8 cellular contexts compared by ENCODE assay signal in the genomic region with DNA sequence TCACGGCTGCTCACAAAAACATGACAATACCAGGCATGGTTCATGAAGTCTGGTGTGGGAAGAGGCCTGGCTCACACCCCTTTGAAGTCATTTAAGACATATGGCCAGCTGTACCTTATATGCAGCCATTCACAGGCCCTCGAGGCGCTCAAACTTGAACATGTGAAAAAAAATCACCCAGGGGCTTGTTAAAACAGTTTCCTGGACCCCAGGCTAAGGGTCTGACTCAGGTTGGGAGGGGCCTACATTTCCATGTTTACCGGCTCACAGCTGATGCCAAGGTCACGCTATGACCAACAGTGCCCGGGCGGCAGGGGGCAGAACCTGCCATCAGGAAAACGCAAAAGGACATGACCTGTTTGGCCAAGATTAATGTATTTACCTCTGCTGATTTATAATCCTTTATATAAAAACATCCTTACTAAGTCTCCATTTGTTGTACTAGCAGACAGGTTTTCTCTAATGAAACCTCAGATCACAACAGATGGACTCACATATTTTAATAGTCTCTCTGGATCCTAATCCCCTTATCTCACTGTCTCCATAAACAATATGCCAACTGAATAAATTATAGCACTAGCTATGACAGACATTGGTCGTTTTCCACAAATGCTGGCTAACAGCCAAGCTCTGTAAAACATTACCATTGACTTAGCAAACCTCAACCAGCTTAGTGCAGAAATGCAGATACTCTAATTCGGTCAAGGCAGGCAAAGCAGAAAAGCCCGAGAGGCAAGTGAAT. TPM values are rescaled to one million over a fixed set of nuclear protein-coding genes. Genes with fewer than 3 reads are reported as not detected.
A peak's percentile ranks its signal among the peaks of the same experiment; 100 is the strongest.
DNase-seq lines count a peak whose midpoint lies in the region; ATAC-seq and TF ChIP-seq lines count a peak whose summit lies in the region.

No MANE protein-coding gene starts in this region.

- no peak for TF ChIP-seq CTCF in type B pancreatic cell (conservative IDR thresholded peaks at IDR 0.05)

- peak overlapping the region; percentile 30 for H3K4me3 Mint-ChIP-seq in activated naive CD8-positive, alpha-beta T cell
- peak overlapping the region; percentile 60 for H3K4me3 Mint-ChIP-seq in type B pancreatic cell

- H3K27me3 Mint-ChIP-seq in activated naive CD8-positive, alpha-beta T cell, result no peaks in the 10 kb centered on the region
- no peaks in the 10 kb centered on the region for H3K27me3 Mint-ChIP-seq in type B pancreatic cell

- no peaks in the 10 kb centered on the region for H3K9me3 Mint-ChIP-seq in activated naive CD8-positive, alpha-beta T cell (ENCODE audit: low read depth)
- no peaks in the 10 kb centered on the region for H3K9me3 Mint-ChIP-seq in type B pancreatic cell

- H3K4me1 Mint-ChIP-seq in activated naive CD8-positive, alpha-beta T cell (ENCODE audit: low read depth), result peaks cover 92% of the 10 kb centered on the region
- H3K4me1 Mint-ChIP-seq in type B pancreatic cell (ENCODE audit: unreplicated experiment), result peaks cover 55% of the 10 kb centered on the region

- H3K27ac Mint-ChIP-seq in activated naive CD8-positive, alpha-beta T cell, result peak overlapping the region; percentile 77
- H3K27ac Mint-ChIP-seq in type B pancreatic cell, result peak overlapping the region; percentile 76

- ATAC-seq in GM21619 (IDR thresholded peaks at IDR 0.05; ENCODE audit: unreplicated experiment) (no peak), GM19455 (IDR thresholded peaks at IDR 0.05; ENCODE audit: unreplicated experiment) (no peak)

- DNase-seq in Daoy (ENCODE audit: low read depth), result peak; percentile 83
- peak; percentile 69 for DNase-seq in NCI-H2029 treated with DMSO at 0.1 percent for 48 hours (lab: John Stamatoyannopoulos, UW)
- peak; percentile 59 for DNase-seq in iris pigment epithelial cell (ENCODE audit: low read depth)
- DNase-seq in type B pancreatic cell (ENCODE audit: extremely low spot score, unreplicated experiment), result no peak
- DNase-seq in superior temporal gyrus (ENCODE audit: extremely low spot score), result no peak

- H3K36me3 Mint-ChIP-seq in activated naive CD8-positive, alpha-beta T cell, result peaks cover 17% of the 10 kb centered on the region
- peaks cover 12% of the 10 kb centered on the region for H3K36me3 Mint-ChIP-seq in type B pancreatic cell

RNA-seq across cellular contexts. Expression of a gene that starts 19.9 kb away (rescaled TPM):
- 314 and 325 TPM in 2 replicates for total RNA-seq in Daoy (2014; rRNA removed; shearing (Covaris generic))
- total RNA-seq in type B pancreatic cell (ENCODE audit: low replicate concordance), result 166 and 349 TPM in 2 replicates

Comparison
In these comparisons a context has a peak if more than half of its experiments do, and no peak if none do; other contexts are left out.
1. DNase-seq: peak in Daoy (single experiment), NCI-H2029 treated with DMSO at 0.1 percent for 48 hours (single experiment) and iris pigment epithelial cell (single experiment); none in type B pancreatic cell (single experiment) and superior temporal gyrus (single experiment).